21 cellular contexts compared by ENCODE assay signal in genomic region chr17:70668938-70669778, GRCh38.
"Had no signal": no experiment of that assay in that cellular context is flagged by ENCODE, and none has a peak within 500 bp of the region (broad histone marks: within the 10 kb centered on the region; RNA-seq: fewer than 3 reads in every experiment).

No MANE protein-coding gene starts in this region.

- H3K36me3 ChIP-seq: colonic mucosa, esophagus squamous epithelium, gastroesophageal sphincter, sigmoid colon, stomach, thoracic aorta, transverse colon had no signal

- H3K9me3 ChIP-seq: colonic mucosa, esophagus squamous epithelium, gastroesophageal sphincter, sigmoid colon, stomach, thoracic aorta, transverse colon had no signal

- DNase-seq: dermis blood vessel endothelial cell; esophagus squamous epithelium; foreskin fibroblast; glutamatergic neuron; immature natural killer cell; left ventricle myocardium superior; mesendoderm; naive thymus-derived CD4-positive, alpha-beta T cell; nephron progenitor cell; sigmoid colon; stimulated activated CD4-positive, alpha-beta T cell treated with anti-CD3 and anti-CD28 coated beads, Interleukin-2, amount 100 ng/mL, for 48 hours; stimulated activated CD8-positive, alpha-beta memory T cell treated with anti-CD3 and anti-CD28 coated beads, Interleukin-4, amount 100 ng/mL, for 48 hours; stimulated activated naive B cell treated with anti-CD40 and anti-IgM and Interleukin-4, amounts not matched to agents 10 μg/mL and 1 μg/mL and 100 μg/mL, for 72 hours; stomach; substantia nigra had no signal

- H3K27ac ChIP-seq: colonic mucosa, esophagus squamous epithelium, gastroesophageal sphincter, sigmoid colon, skin epidermis, stomach, thoracic aorta had no signal

- ATAC-seq: gastroesophageal sphincter; left ventricle myocardium superior; naive thymus-derived CD4-positive, alpha-beta T cell; stimulated activated naive B cell treated with anti-CD40 and anti-IgM and Interleukin-4, amounts not matched to agents 10 μg/mL and 1 μg/mL and 100 μg/mL, for 72 hours had no signal

- FAIRE-seq: keratinocyte had no signal

- H3K4me1 ChIP-seq: colonic mucosa, esophagus squamous epithelium, gastroesophageal sphincter, sigmoid colon, stomach had no signal

- H3K27me3 ChIP-seq: colonic mucosa, esophagus squamous epithelium, gastroesophageal sphincter, sigmoid colon, stomach, transverse colon had no signal

- H3K4me3 ChIP-seq: colonic mucosa, esophagus squamous epithelium, gastroesophageal sphincter, sigmoid colon, skin epidermis, stomach, thoracic aorta, transverse colon had no signal
